ENCODE assay signal across 1 cellular context in the genomic region with DNA sequence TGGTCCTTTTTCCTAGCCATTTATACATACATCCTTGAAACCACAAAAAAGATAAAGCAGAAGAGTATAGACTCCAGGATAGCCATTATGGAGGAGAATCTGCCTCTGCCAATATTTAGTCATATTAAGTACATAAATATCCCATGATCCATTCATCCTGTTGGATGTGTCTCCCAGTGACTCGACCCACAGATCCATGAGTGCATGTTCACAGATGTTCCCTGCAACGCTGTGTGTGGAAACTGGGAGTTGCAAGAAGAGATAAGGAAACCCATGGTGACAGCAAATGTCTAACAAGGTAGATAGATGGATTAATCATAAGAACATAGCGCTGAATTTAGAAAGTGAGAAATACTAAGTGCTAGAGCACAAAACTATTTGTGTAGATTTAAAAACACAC.
TF ChIP-seq lines count a peak whose summit lies in the region.

No MANE protein-coding gene starts in this region.

TF ChIP-seq in IMR-90, 13 proteins besides CTCF, POLR2A, EP300 and RAD21:
- TF ChIP-seq RCOR1 (IDR thresholded peaks at IDR 0.05; ENCODE audit: insufficient replicate concordance, low read length) (peak; percentile 46), CEBPB (IDR thresholded peaks at IDR 0.05; ENCODE audit: low read depth, low read length) (peak; percentile 47; the same call in 1 of the 2 replicates), FOS (IDR thresholded peaks at IDR 0.05; ENCODE audit: low read depth, low read length) (no peak), MXI1 (IDR thresholded peaks at IDR 0.05; ENCODE audit: borderline replicate concordance, low read depth, low read length) (no peak)
